In genomic region chr21:44011774-44012473, GRCh38 we compare ENCODE assay signal across 8 cellular contexts. TPM values are rescaled to one million over a fixed set of nuclear protein-coding genes. Genes with fewer than 3 reads are reported as not detected.
DNase-seq lines count a peak whose midpoint lies in the region; ATAC-seq and TF ChIP-seq lines count a peak whose summit lies in the region.

Gene TRAPPC10, plus strand, starts transcription at chr21:44012309. Its CDS starts 185 bp downstream, at chr21:44012494.

- no TSS peak for BruUV-seq in Calu3 (replicated peaks; lab: Mats Ljungman, UMichigan)

- H3K9me3 ChIP-seq in HUES6 (ENCODE audit: control insufficient read depth, insufficient read depth, low read depth, low read length) (no peaks in the 10 kb centered on the region), muscle layer of duodenum (ENCODE audit: control insufficient read depth in 1 of 2, low read length in 2 of 2) (no peaks in the 10 kb centered on the region)

- peak within 1 kb of the TSS; percentile 93 for H3K9ac ChIP-seq in HUES6 (ENCODE audit: low read length)

- no peak for TF ChIP-seq CTCF in Calu3 (IDR thresholded peaks at IDR 0.05; ENCODE audit: unreplicated experiment)

- H3K4me1 ChIP-seq in HUES6 (ENCODE audit: control insufficient read depth, insufficient read depth, low read length) (peaks cover 23% of the 10 kb centered on the region), muscle layer of duodenum (ENCODE audit: control insufficient read depth in 1 of 2, insufficient read depth in 2 of 2, low read length in 2 of 2) (peaks cover 13 to 30% of the 10 kb centered on the region in 2 donors)

- CTCF ChIA-PET in Calu3 (lab: Charles Lee) = no interaction called here

- H3K36me3 Mint-ChIP-seq in Calu3 (ENCODE audit: insufficient read depth, unreplicated experiment) = peaks cover 24% of the 10 kb centered on the region

- intact Hi-C loops in Calu3 (cut with micrococcal nuclease; ENCODE audit: unreplicated experiment) = no loop called here

- DNase-seq in Calu3 = peak; percentile 82
- peak; percentile 85 to 90 for DNase-seq in activated T-cell treated with anti-CD3 and anti-CD28 coated beads, Interleukin-2, amount 50 U/mL, for 48 hours
- DNase-seq in stimulated activated CD8-positive, alpha-beta memory T cell treated with anti-CD3 and anti-CD28 coated beads, Interleukin-7, amount 100 ng/mL, for 1 hour (ENCODE audit: low read depth in 2 of 2) = peak; percentile 55 to 60

- no peaks in the 10 kb centered on the region for H3K27me3 Mint-ChIP-seq in Calu3 (ENCODE audit: unreplicated experiment)

- peak within 1 kb of the TSS; percentile 73 for H3K4me3 ChIP-seq in HUES6 (ENCODE audit: low read depth, low read length)
- peak within 1 kb of the TSS; percentile 73 to 82 for H3K4me3 ChIP-seq in muscle layer of duodenum (ENCODE audit: low read depth in 1 of 2, low read length in 2 of 2)

- H3K27ac Mint-ChIP-seq in Calu3 (ENCODE audit: unreplicated experiment) = peak within 1 kb of the TSS; percentile 81

- H3K9me3 Mint-ChIP-seq in Calu3 (ENCODE audit: low read depth, unreplicated experiment) = no peaks in the 10 kb centered on the region

- H3K27me3 ChIP-seq in HUES6 (ENCODE audit: control insufficient read depth, insufficient read depth, low read length) (no peaks in the 10 kb centered on the region), muscle layer of duodenum (ENCODE audit: low read depth, low read length) (no peaks in the 10 kb centered on the region)

- H3K36me3 ChIP-seq in HUES6 (ENCODE audit: control insufficient read depth, insufficient read depth, low read length) = no peaks in the 10 kb centered on the region
- no peaks in the 10 kb centered on the region for H3K36me3 ChIP-seq in muscle layer of duodenum (ENCODE audit: control insufficient read depth in 1 of 2, insufficient read depth in 2 of 2, low read length in 2 of 2)

- H3K4me1 Mint-ChIP-seq in Calu3 (ENCODE audit: low read depth, unreplicated experiment) = no peaks in the 10 kb centered on the region

- H3K4me3 Mint-ChIP-seq in Calu3 (ENCODE audit: low read depth, unreplicated experiment) = peak within 1 kb of the TSS; percentile 74

- ATAC-seq in GM21367 (IDR thresholded peaks at IDR 0.05; ENCODE audit: unreplicated experiment) (peak; percentile 49), esophagus mucosa (peak; percentile 84)

- H3K27ac ChIP-seq in HUES6 (ENCODE audit: low read depth, low read length) (peak within 1 kb of the TSS; percentile 90; the same call in 1 of the 2 replicates), muscle layer of duodenum (ENCODE audit: low read length) (peak within 1 kb of the TSS; percentile 51)

TF ChIP-seq in PFSK-1, 5 proteins besides CTCF, POLR2A, EP300 and RAD21:
- TF ChIP-seq REST (IDR thresholded peaks at IDR 0.05; ENCODE audit: insufficient read depth in 1 of 2, low read depth in 2 of 2, low read length in 2 of 2) = no peak
- peak; percentile 79 for TF ChIP-seq POLR2AphosphoS5 (IDR thresholded peaks at IDR 0.05; ENCODE audit: low read depth, low read length)
- peak; percentile 68; the same call in 1 of the 2 replicates for TF ChIP-seq TAF1 (IDR thresholded peaks at IDR 0.05; ENCODE audit: borderline replicate concordance, insufficient read depth, low read length)
- TF ChIP-seq SIN3A (IDR thresholded peaks at IDR 0.05; ENCODE audit: borderline replicate concordance, insufficient read depth, low read length) = peak; percentile 33; the same call in 1 of the 2 replicates
- TF ChIP-seq FOXP2 (optimal IDR thresholded peaks at IDR 0.05; ENCODE audit: borderline replicate concordance, extremely low read depth, extremely low read length, insufficient read depth) = peak; percentile 98

RNA-seq across cellular contexts. Expression of gene TRAPPC10, which starts in this region (rescaled TPM):
- 28.8 and 37.1 TPM in 2 replicates for total RNA-seq in Calu3 (2022)
- 28.8 TPM for polyA plus RNA-seq in PFSK-1 (2012; ENCODE audit: insufficient read length, low read depth)
- 20.2 TPM for total RNA-seq in esophagus mucosa

Comparison
In these comparisons a context has a peak if more than half of its experiments do, and no peak if none do; other contexts are left out.
1. Peak in every context shown above with its lines: DNase-seq, ATAC-seq, H3K4me3 ChIP-seq and H3K27ac ChIP-seq.